21 cellular contexts compared by ENCODE assay signal in genomic region chr4:158841540-158841939, GRCh38.
DNase-seq lines count a peak whose midpoint lies in the region; ATAC-seq, FAIRE-seq and TF ChIP-seq lines count a peak whose summit lies in the region.
"Had no signal": no experiment of that assay in that cellular context is flagged by ENCODE, and none has a peak within 500 bp of the region (broad histone marks: within the 10 kb centered on the region; RNA-seq: fewer than 3 reads in every experiment).

No MANE protein-coding gene starts in this region.

- 33% methylated on average over 1 of the region's 3 CpGs for WGBS in right lobe of liver (ENCODE audit: insufficient coverage, low coverage, low lambda C conversion rate, missing lambda C conversion rate)
- WGBS in HepG2 (ENCODE audit: low lambda C conversion rate), result 89% methylated on average over 3 of the region's 3 CpGs

- H3K9ac ChIP-seq in HepG2 (ENCODE audit: insufficient read depth, low read depth, low read length), result no peak overlapping the region
- H3K9ac ChIP-seq: KMS-11 had no signal

- CTCF ChIA-PET in HepG2 (lab: Yijun Ruan, JAX; ENCODE audit: low intra/inter-chr PET ratio, low total read pairs), result no interaction called here

- no peak for TF ChIP-seq CTCF in right lobe of liver (IDR thresholded peaks at IDR 0.05)
- TF ChIP-seq CTCF in HepG2 (CRISPR knock-in tag; IDR thresholded peaks at IDR 0.05), result no peak
- TF ChIP-seq CTCF in Peyer's patch (IDR thresholded peaks at IDR 0.05), result no peak

- H3K27me3 ChIP-seq in right lobe of liver (no peaks in the 10 kb centered on the region), HepG2 (ENCODE audit: control insufficient read depth in 1 of 2, insufficient read depth in 2 of 2, low read length in 2 of 2) (no peaks in the 10 kb centered on the region), Peyer's patch (no peaks in the 10 kb centered on the region)

- H3K4me1 ChIP-seq in right lobe of liver (peaks cover 0 to 17% (median 8%) of the 10 kb centered on the region in 4 donors), HepG2 (ENCODE audit: insufficient read depth, low read length) (peaks cover 48% of the 10 kb centered on the region), Peyer's patch (no peaks in the 10 kb centered on the region)

- TF ChIP-seq RAD21 in HepG2 (CRISPR knock-in tag; IDR thresholded peaks at IDR 0.05), result no peak

- TF ChIP-seq EP300 in HepG2 (IDR thresholded peaks at IDR 0.05; ENCODE audit: low read depth in 2 of 2, low read length in 2 of 2), result no peak
- TF ChIP-seq EP300 in HepG2 (CRISPR knock-in tag; IDR thresholded peaks at IDR 0.05; ENCODE audit: borderline replicate concordance), result no peak

- in situ Hi-C loops in HepG2 (cut with HindIII; ENCODE audit: extremely low pct_ligation_motif_present, low pct_unique_long_range_greater_than_20kb), result no loop called here

- POLR2A ChIA-PET in HepG2 (lab: Yijun Ruan, JAX), result interaction anchor here (1.4 kb wide), 1 partner anchor 15 kb away, joined by 3 read pairs; no protein-coding TSS in a partner anchor

- FAIRE-seq in HepG2 (lab: Jason Lieb, UNC), result no peak
- no peak for FAIRE-seq in H54 (lab: Jason Lieb, UNC)

- DNase-seq in right lobe of liver, result no peak
- no peak for DNase-seq in HepG2 (ENCODE audit: low spot score)
- peak; percentile 42 for DNase-seq in left cardiac atrium
- DNase-seq in left lobe of liver (ENCODE audit: low spot score), result no peak
- DNase-seq in anterior cingulate cortex (lab: John Stamatoyannopoulos, UW), result no peak
- DNase-seq in H54 (ENCODE audit: insufficient read length, low spot score), result no peak
- no peak for DNase-seq in Peyer's patch
- DNase-seq: Calu3, DMS79 treated with DMSO at 0.1 percent for 48 hours, GOT3, NCI-H1048, NCI-H1417, NCI-H1694, NCI-H2029 treated with DMSO at 0.1 percent for 48 hours, NCI-H2227 treated with DMSO at 0.1 percent for 48 hours, NCI-H510A, NCI-H69, SIG-M5 had no signal

- intact Hi-C loops in right lobe of liver (cut with DNase I), result loop anchor here in 1 of 2 donors (10.0 kb wide), 1 partner anchor 117 kb away; the partner anchor contains the start of gene PPID
- intact Hi-C loops in HepG2 (cut with micrococcal nuclease; ENCODE audit: unreplicated experiment), result no loop called here
- intact Hi-C loops in left cardiac atrium (cut with DNase I), result loop anchor here (5.0 kb wide), 2 partner anchors 69 to 74 kb away; partner anchors contain the start of gene FNIP2 (in 1 of the 2)

- H3K36me3 ChIP-seq in right lobe of liver (no peaks in the 10 kb centered on the region), HepG2 (replicated peaks in 1 of 2; ENCODE audit: control insufficient read depth in 1 of 2, insufficient read depth in 2 of 2, low read length in 2 of 2) (peaks cover 10 to 33% of the 10 kb centered on the region in 2 experiments), Peyer's patch (peaks cover 0 to 12% (median 0%) of the 10 kb centered on the region in 3 donors)

- TF ChIP-seq POLR2A in right lobe of liver (IDR thresholded peaks at IDR 0.05), result no peak
- TF ChIP-seq POLR2A in HepG2 (IDR thresholded peaks at IDR 0.05; ENCODE audit: insufficient read depth in 1 of 2, low read depth in 2 of 2, low read length in 2 of 2), result no peak
- no peak for TF ChIP-seq POLR2A in H54 (IDR thresholded peaks at IDR 0.05; ENCODE audit: low read depth, low read length)
- TF ChIP-seq POLR2A in Peyer's patch (IDR thresholded peaks at IDR 0.05), result no peak

- H3K9me3 ChIP-seq in right lobe of liver, result no peaks in the 10 kb centered on the region
- H3K9me3 ChIP-seq in HepG2 (ENCODE audit: low read length), result no peaks in the 10 kb centered on the region
- H3K9me3 ChIP-seq in Peyer's patch, result no peaks in the 10 kb centered on the region

- no peak overlapping the region for H3K4me2 ChIP-seq in HepG2 (ENCODE audit: low read depth, low read length)
- H3K4me2 ChIP-seq: KMS-11 had no signal

- H3K4me3 ChIP-seq in right lobe of liver (no peak overlapping the region), HepG2 (replicated peaks in 1 of 3; ENCODE audit: insufficient read depth in 1 of 3, low read depth in 2 of 3, low read length in 3 of 3) (no peak overlapping the region), Peyer's patch (no peak overlapping the region)
- H3K4me3 ChIP-seq: SK-N-MC had no signal

- H4K20me1 ChIP-seq in HepG2 (ENCODE audit: insufficient read depth, low read length), result no peaks in the 10 kb centered on the region

- no peaks in the 10 kb centered on the region for H3K79me2 ChIP-seq in HepG2 (ENCODE audit: insufficient read depth, low read length)

- no peak overlapping the region for H3K27ac ChIP-seq in right lobe of liver
- H3K27ac ChIP-seq in HepG2 (ENCODE audit: extremely low read length, insufficient read depth, low read length), result no peak overlapping the region
- H3K27ac ChIP-seq in Peyer's patch, result no peak overlapping the region
- H3K27ac ChIP-seq: KMS-11, RWPE1, SK-N-MC had no signal

- BruUV-seq in HepG2 (replicated peaks; lab: Mats Ljungman, UMichigan), result no TSS peak

- no peak overlapping the region for H2AFZ ChIP-seq in HepG2 (ENCODE audit: low read length)

- ATAC-seq in right lobe of liver (peak in 3 of 4 donors; percentile 18 to 42 (median 31)), HepG2 (no peak), left cardiac atrium (peak; percentile 91 to 92), left lobe of liver (peak; percentile 48)

TF ChIP-seq in HepG2, 621 proteins besides CTCF, POLR2A, EP300 and RAD21:
- TF ChIP-seq, protein P1, sequence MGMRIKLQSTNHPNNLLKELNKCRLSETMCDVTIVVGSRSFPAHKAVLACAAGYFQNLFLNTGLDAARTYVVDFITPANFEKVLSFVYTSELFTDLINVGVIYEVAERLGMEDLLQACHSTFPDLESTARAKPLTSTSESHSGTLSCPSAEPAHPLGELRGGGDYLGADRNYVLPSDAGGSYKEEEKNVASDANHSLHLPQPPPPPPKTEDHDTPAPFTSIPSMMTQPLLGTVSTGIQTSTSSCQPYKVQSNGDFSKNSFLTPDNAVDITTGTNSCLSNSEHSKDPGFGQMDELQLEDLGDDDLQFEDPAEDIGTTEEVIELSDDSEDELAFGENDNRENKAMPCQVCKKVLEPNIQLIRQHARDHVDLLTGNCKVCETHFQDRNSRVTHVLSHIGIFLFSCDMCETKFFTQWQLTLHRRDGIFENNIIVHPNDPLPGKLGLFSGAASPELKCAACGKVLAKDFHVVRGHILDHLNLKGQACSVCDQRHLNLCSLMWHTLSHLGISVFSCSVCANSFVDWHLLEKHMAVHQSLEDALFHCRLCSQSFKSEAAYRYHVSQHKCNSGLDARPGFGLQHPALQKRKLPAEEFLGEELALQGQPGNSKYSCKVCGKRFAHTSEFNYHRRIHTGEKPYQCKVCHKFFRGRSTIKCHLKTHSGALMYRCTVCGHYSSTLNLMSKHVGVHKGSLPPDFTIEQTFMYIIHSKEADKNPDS (CRISPR knock-in tag; IDR thresholded peaks at IDR 0.05), result no peak
- no peak for TF ChIP-seq POLR2AphosphoS5 (IDR thresholded peaks at IDR 0.05; ENCODE audit: low read depth, low read length)
- TF ChIP-seq SNAI1 (CRISPR knock-in tag; IDR thresholded peaks at IDR 0.05; ENCODE audit: borderline replicate concordance), result no peak
- no peak for TF ChIP-seq ZBTB1 (CRISPR knock-in tag; IDR thresholded peaks at IDR 0.05; ENCODE audit: borderline replicate concordance)
- no peak for TF ChIP-seq ZNF451 (CRISPR knock-in tag; IDR thresholded peaks at IDR 0.05)
- no peak for TF ChIP-seq HNF4A (CRISPR knock-in tag; IDR thresholded peaks at IDR 0.05)
- no peak for TF ChIP-seq FOXO1 (CRISPR knock-in tag; IDR thresholded peaks at IDR 0.05)
- no peak for TF ChIP-seq AGO2 (optimal IDR thresholded peaks at IDR 0.05; ENCODE audit: low read depth, low read length)
- TF ChIP-seq, protein P2, sequence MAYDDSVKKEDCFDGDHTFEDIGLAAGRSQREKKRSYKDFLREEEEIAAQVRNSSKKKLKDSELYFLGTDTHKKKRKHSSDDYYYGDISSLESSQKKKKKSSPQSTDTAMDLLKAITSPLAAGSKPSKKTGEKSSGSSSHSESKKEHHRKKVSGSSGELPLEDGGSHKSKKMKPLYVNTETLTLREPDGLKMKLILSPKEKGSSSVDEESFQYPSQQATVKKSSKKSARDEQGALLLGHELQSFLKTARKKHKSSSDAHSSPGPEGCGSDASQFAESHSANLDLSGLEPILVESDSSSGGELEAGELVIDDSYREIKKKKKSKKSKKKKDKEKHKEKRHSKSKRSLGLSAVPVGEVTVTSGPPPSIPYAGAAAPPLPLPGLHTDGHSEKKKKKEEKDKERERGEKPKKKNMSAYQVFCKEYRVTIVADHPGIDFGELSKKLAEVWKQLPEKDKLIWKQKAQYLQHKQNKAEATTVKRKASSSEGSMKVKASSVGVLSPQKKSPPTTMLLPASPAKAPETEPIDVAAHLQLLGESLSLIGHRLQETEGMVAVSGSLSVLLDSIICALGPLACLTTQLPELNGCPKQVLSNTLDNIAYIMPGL (CRISPR knock-in tag; IDR thresholded peaks at IDR 0.05; ENCODE audit: borderline replicate concordance in 1 of 2, low read depth in 1 of 2), result no peak
- no peak for TF ChIP-seq SMC3 (IDR thresholded peaks at IDR 0.05; ENCODE audit: low read length)
- no peak for TF ChIP-seq IRX3 (CRISPR knock-in tag; IDR thresholded peaks at IDR 0.05; ENCODE audit: borderline replicate concordance, low read depth)
- TF ChIP-seq NCOA1 (CRISPR knock-in tag; IDR thresholded peaks at IDR 0.05), result no peak
- no peak for TF ChIP-seq ZNF513 (CRISPR knock-in tag; conservative IDR thresholded peaks at IDR 0.05)
- no peak for TF ChIP-seq ZNF616 (CRISPR knock-in tag; IDR thresholded peaks at IDR 0.05; ENCODE audit: low read depth)
- TF ChIP-seq, protein P3, sequence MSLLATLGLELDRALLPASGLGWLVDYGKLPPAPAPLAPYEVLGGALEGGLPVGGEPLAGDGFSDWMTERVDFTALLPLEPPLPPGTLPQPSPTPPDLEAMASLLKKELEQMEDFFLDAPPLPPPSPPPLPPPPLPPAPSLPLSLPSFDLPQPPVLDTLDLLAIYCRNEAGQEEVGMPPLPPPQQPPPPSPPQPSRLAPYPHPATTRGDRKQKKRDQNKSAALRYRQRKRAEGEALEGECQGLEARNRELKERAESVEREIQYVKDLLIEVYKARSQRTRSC (CRISPR knock-in tag; IDR thresholded peaks at IDR 0.05; ENCODE audit: low read depth), result no peak
- TF ChIP-seq HOXA3 (CRISPR knock-in tag; IDR thresholded peaks at IDR 0.05), result no peak
TF ChIP-seq in HepG2: peak in this region for 0.
